22 cellular contexts compared by ENCODE assay signal in genomic region chr15:41554401-41554800, GRCh38. TPM values are rescaled to one million over a fixed set of nuclear protein-coding genes. Genes with fewer than 3 reads are reported as not detected.
DNase-seq lines count a peak whose midpoint lies in the region; ATAC-seq and TF ChIP-seq lines count a peak whose summit lies in the region.
"Had no signal": no experiment of that assay in that cellular context is flagged by ENCODE, and none has a peak within 500 bp of the region (broad histone marks: within the 10 kb centered on the region; RNA-seq: fewer than 3 reads in every experiment).

No MANE protein-coding gene starts in this region.

- no peak overlapping the region for H3K4me3 ChIP-seq in BLaER1 treated with 17β-estradiol and CSF1 and Interleukin-3, amounts not matched to agents 10 nM and 100 nM
- no peak overlapping the region for H3K4me3 ChIP-seq in Loucy (ENCODE audit: low read length, poor library complexity, severe bottlenecking)
- H3K4me3 ChIP-seq in smooth muscle cell: no peak overlapping the region
- H3K4me3 ChIP-seq: GM23248 had no signal

- peaks cover 0 to 5% (median 0%) of the 10 kb centered on the region in 11 experiments; a peak in 2 of 22 replicates for H4K20me1 ChIP-seq in BLaER1 treated with 17β-estradiol and CSF1 and Interleukin-3, amounts not matched to agents 10 nM and 100 nM
- H4K20me1 ChIP-seq in Loucy (ENCODE audit: insufficient read depth, low read length, poor library complexity, severe bottlenecking) (no peaks in the 10 kb centered on the region), smooth muscle cell (ENCODE audit: low read depth) (no peaks in the 10 kb centered on the region)

- H3K79me2 ChIP-seq in Loucy (ENCODE audit: insufficient read depth, low read length) (no peaks in the 10 kb centered on the region), smooth muscle cell (ENCODE audit: low read depth) (no peaks in the 10 kb centered on the region)

- peaks cover 1 to 12% (median 3%) of the 10 kb centered on the region in 11 experiments; a peak in 20 of 22 replicates for H3K27me3 ChIP-seq in BLaER1 treated with 17β-estradiol and CSF1 and Interleukin-3, amounts not matched to agents 10 nM and 100 nM
- H3K27me3 ChIP-seq in Loucy (ENCODE audit: insufficient read depth, low read length, poor library complexity, severe bottlenecking) (no peaks in the 10 kb centered on the region), smooth muscle cell (ENCODE audit: low read depth) (no peaks in the 10 kb centered on the region)
- H3K27me3 ChIP-seq: BE2C had no signal

- H2AFZ ChIP-seq in Loucy (ENCODE audit: low read length) (0 out of 2 replicates have a peak overlapping the region, but pooled peaks have one; percentile 25), smooth muscle cell (ENCODE audit: low read depth) (no peak overlapping the region)
- H2AFZ ChIP-seq: GM23248 had no signal

- peaks cover 38 to 51% (median 46%) of the 10 kb centered on the region in 10 experiments for H3K4me1 ChIP-seq in BLaER1 treated with 17β-estradiol and CSF1 and Interleukin-3, amounts not matched to agents 10 nM and 100 nM
- H3K4me1 ChIP-seq in Loucy (ENCODE audit: insufficient read depth, low read length, poor library complexity, severe bottlenecking) (peaks cover 36% of the 10 kb centered on the region), smooth muscle cell (ENCODE audit: low read depth) (peaks cover 5% of the 10 kb centered on the region)

- no peak for DNase-seq in caudate nucleus (lab: John Stamatoyannopoulos, UW)
- peak; percentile 18 for DNase-seq in myocyte (ENCODE audit: low read depth)
- DNase-seq in smooth muscle cell (lab: John Stamatoyannopoulos, UW; ENCODE audit: unreplicated experiment): no peak
- DNase-seq in SHP77 (lab: John Stamatoyannopoulos, UW): no peak
- DNase-seq: BE2C; CD8-positive, alpha-beta T cell; H9; HFFc6; NCI-H1694 treated with DMSO at 0.1 percent for 48 hours; NCI-H2081 treated with DMSO at 0.1 percent for 48 hours; NCI-H2171 treated with DMSO at 0.1 percent for 48 hours; NCI-H524 treated with DMSO at 0.1 percent for 48 hours; NCI-H82; OCI-M1; SIG-M5 had no signal

- TF ChIP-seq CTCF in Loucy (conservative IDR thresholded peaks at IDR 0.05; ENCODE audit: low read length) (no peak), smooth muscle cell (IDR thresholded peaks at IDR 0.05; ENCODE audit: borderline replicate concordance, insufficient read depth, poor library complexity, severe bottlenecking) (no peak)

- peaks cover 5% of the 10 kb centered on the region; the same call in 1 of the 2 replicates for H3F3A ChIP-seq in Loucy (ENCODE audit: low read depth)
- H3F3A ChIP-seq in smooth muscle cell (ENCODE audit: low read depth): peaks cover 8% of the 10 kb centered on the region

- ATAC-seq in GM19023 (IDR thresholded peaks at IDR 0.05; ENCODE audit: unreplicated experiment): no peak
- ATAC-seq: CD8-positive, alpha-beta T cell; SK-N-SH treated with all-trans-retinoic acid at 6 μM for 48 hours had no signal

- no peaks in the 10 kb centered on the region for H3K9me2 ChIP-seq in Loucy (replicated peaks; ENCODE audit: low read depth, low read length)

- 85% methylated on average over 3 of the region's 3 CpGs for WGBS in smooth muscle cell (ENCODE audit: low lambda C conversion rate)

- H3K9me3 ChIP-seq in BLaER1 treated with 17β-estradiol and CSF1 and Interleukin-3, amounts not matched to agents 10 nM and 100 nM (replicated peaks in 1 of 11): no peaks in the 10 kb centered on the region
- no peaks in the 10 kb centered on the region for H3K9me3 ChIP-seq in Loucy (ENCODE audit: insufficient read depth, low read depth, low read length)
- no peaks in the 10 kb centered on the region for H3K9me3 ChIP-seq in smooth muscle cell (replicated peaks; ENCODE audit: low read depth)
- H3K9me3 ChIP-seq: BE2C had no signal

- H3K4me2 ChIP-seq in BLaER1 treated with 17β-estradiol and CSF1 and Interleukin-3, amounts not matched to agents 10 nM and 100 nM: peak overlapping the region; percentile 17 to 99 (median 45); a peak in 17 of 22 replicates
- H3K4me2 ChIP-seq in Loucy (ENCODE audit: low read depth, low read length, poor library complexity, severe bottlenecking): no peak overlapping the region
- H3K4me2 ChIP-seq in smooth muscle cell: no peak overlapping the region

- H3K36me3 ChIP-seq in BLaER1 treated with 17β-estradiol and CSF1 and Interleukin-3, amounts not matched to agents 10 nM and 100 nM: no peaks in the 10 kb centered on the region
- H3K36me3 ChIP-seq in Loucy (ENCODE audit: insufficient read depth, low read length) (no peaks in the 10 kb centered on the region), smooth muscle cell (ENCODE audit: low read depth) (no peaks in the 10 kb centered on the region)
- H3K36me3 ChIP-seq: BE2C had no signal

- H3K27ac ChIP-seq in BLaER1 treated with 17β-estradiol and CSF1 and Interleukin-3, amounts not matched to agents 10 nM and 100 nM: no peak overlapping the region
- peak overlapping the region; percentile 52 for H3K27ac ChIP-seq in caudate nucleus (ENCODE audit: low read depth, low read length)
- no peak overlapping the region for H3K27ac ChIP-seq in smooth muscle cell (ENCODE audit: low read depth)
- H3K27ac ChIP-seq: GM23248 had no signal

- no peak overlapping the region for H3K9ac ChIP-seq in BLaER1 treated with 17β-estradiol and CSF1 and Interleukin-3, amounts not matched to agents 10 nM and 100 nM
- peak overlapping the region; percentile 7 for H3K9ac ChIP-seq in Loucy (ENCODE audit: low read depth, low read length, poor library complexity, severe bottlenecking)
- H3K9ac ChIP-seq in smooth muscle cell (ENCODE audit: low read depth): no peak overlapping the region
- H3K9ac ChIP-seq: GM23248 had no signal

RNA-seq across cellular contexts. Expression of gene TYRO3, which starts 4.6 kb away (rescaled TPM):
- total RNA-seq in myocyte (3.9 and 9.6 TPM in 2 replicates), smooth muscle cell (11.5 and 12.9 TPM in 2 replicates)
- polyA plus RNA-seq in myocyte (2012): 12.4 TPM
- 20.5 and 23.5 TPM in 2 replicates for polyA plus RNA-seq in smooth muscle cell

RNA-seq across cellular contexts. Expression of gene RPAP1, which starts 10.3 kb away (rescaled TPM):
- total RNA-seq in myocyte: 15.9 and 20.4 TPM in 2 replicates
- 22.1 TPM for polyA plus RNA-seq in myocyte (2012)
- 15.5 and 15.8 TPM in 2 replicates for total RNA-seq in smooth muscle cell
- polyA plus RNA-seq in smooth muscle cell: 37.1 and 37.5 TPM in 2 replicates

RNA-seq across cellular contexts. Expression of gene LTK, which starts 40.8 kb away (rescaled TPM):
- total RNA-seq in myocyte: 6.4 and 6.6 TPM in 2 replicates
- 0.77 TPM for polyA plus RNA-seq in myocyte (2012)
- total RNA-seq in smooth muscle cell: 0.18 and 1.2 TPM in 2 replicates
- polyA plus RNA-seq in smooth muscle cell: 1.6 and 2.3 TPM in 2 replicates
- total RNA-seq: G401, GM23248, MCF 10A had no signal
- polyA plus RNA-seq: GM23248 had no signal

Comparison
In these comparisons a context has a peak if more than half of its experiments do, and no peak if none do; other contexts are left out.
1. H3K4me2 ChIP-seq: peak in BLaER1 treated with 17β-estradiol and CSF1 and Interleukin-3, amounts not matched to agents 10 nM and 100 nM (11 of 11); none in Loucy (single experiment) and smooth muscle cell (single experiment).